In genomic region chr1:42674682-42675081, GRCh38 we compare ENCODE assay signal across 19 cellular contexts. TPM values are rescaled to one million over a fixed set of nuclear protein-coding genes. Genes with fewer than 3 reads are reported as not detected.
A peak's percentile ranks its signal among the peaks of the same experiment; 100 is the strongest.
DNase-seq lines count a peak whose midpoint lies in the region; ATAC-seq, FAIRE-seq and TF ChIP-seq lines count a peak whose summit lies in the region.
"Had no signal": no experiment of that assay in that cellular context is flagged by ENCODE, and none has a peak within 500 bp of the region (broad histone marks: within the 10 kb centered on the region; RNA-seq: fewer than 3 reads in every experiment).

No MANE protein-coding gene starts in this region.

- CTCF ChIA-PET in endothelial cell of umbilical vein (lab: Charles Lee) = interaction anchor here (1.1 to 1.3 kb wide), 3 partner anchors 9 to 91 kb away, joined by 3 read pairs; no protein-coding TSS in a partner anchor

- no peaks in the 10 kb centered on the region for H3K9me2 ChIP-seq in GM23338 (ENCODE audit: insufficient read depth)

- peaks cover 11% of the 10 kb centered on the region for H3K4me1 ChIP-seq in endothelial cell of umbilical vein (ENCODE audit: control insufficient read depth, extremely low read depth, insufficient read depth, low read length)
- H3K4me1 ChIP-seq in right cardiac atrium (ENCODE audit: control insufficient read depth, insufficient read depth, low read length) = no peaks in the 10 kb centered on the region
- H3K4me1 ChIP-seq in psoas muscle = peaks cover 11% of the 10 kb centered on the region
- H3K4me1 ChIP-seq in GM23338 (ENCODE audit: insufficient read depth) = no peaks in the 10 kb centered on the region

- POLR2A ChIA-PET in endothelial cell of umbilical vein (lab: Charles Lee) = no interaction called here

- H3K27ac ChIP-seq in endothelial cell of umbilical vein (ENCODE audit: insufficient read depth, low read depth, low read length) (no peak overlapping the region), right cardiac atrium (ENCODE audit: low read length) (peak overlapping the region; percentile 91), psoas muscle (peak overlapping the region; percentile 1), GM23338 (ENCODE audit: low read depth) (no peak overlapping the region)
- H3K27ac ChIP-seq: GM23248 had no signal

- H3K79me2 ChIP-seq in endothelial cell of umbilical vein (ENCODE audit: control insufficient read depth, insufficient read depth, low read length) (no peaks in the 10 kb centered on the region), GM23338 (replicated peaks; ENCODE audit: insufficient read depth) (no peaks in the 10 kb centered on the region)

- H3K27me3 Mint-ChIP-seq in activated naive CD8-positive, alpha-beta T cell = no peaks in the 10 kb centered on the region
- no peaks in the 10 kb centered on the region for H3K27me3 Mint-ChIP-seq in activated naive CD8-positive, alpha-beta T cell treated with anti-CD3 and anti-CD28 coated beads for 36 hours
- no peaks in the 10 kb centered on the region for H3K27me3 Mint-ChIP-seq in GM23338 (ENCODE audit: insufficient read depth, low read depth, poor library complexity)

- H3K4me1 Mint-ChIP-seq in activated naive CD8-positive, alpha-beta T cell (ENCODE audit: low read depth) = no peaks in the 10 kb centered on the region
- peaks cover 3% of the 10 kb centered on the region for H3K4me1 Mint-ChIP-seq in activated naive CD8-positive, alpha-beta T cell treated with anti-CD3 and anti-CD28 coated beads for 36 hours
- no peaks in the 10 kb centered on the region for H3K4me1 Mint-ChIP-seq in GM23338

- H3K9ac ChIP-seq in endothelial cell of umbilical vein (replicated peaks; ENCODE audit: extremely low read depth, insufficient read depth, low read length) = no peak overlapping the region
- H3K9ac ChIP-seq: GM23248 had no signal

- H4K20me1 ChIP-seq in endothelial cell of umbilical vein (replicated peaks; ENCODE audit: control insufficient read depth, extremely low read depth, insufficient read depth, low read length) (no peaks in the 10 kb centered on the region), GM23338 (replicated peaks; ENCODE audit: insufficient read depth) (0 out of 2 replicates have a peak, but pooled peaks cover 5% of the 10 kb centered on the region)

- H3K4me2 ChIP-seq in endothelial cell of umbilical vein (ENCODE audit: insufficient read depth, low read length) (peak overlapping the region; percentile 40), GM23338 (no peak overlapping the region)

- H3K9me3 Mint-ChIP-seq in activated naive CD8-positive, alpha-beta T cell (ENCODE audit: low read depth) = no peaks in the 10 kb centered on the region
- no peaks in the 10 kb centered on the region for H3K9me3 Mint-ChIP-seq in activated naive CD8-positive, alpha-beta T cell treated with anti-CD3 and anti-CD28 coated beads for 36 hours
- H3K9me3 Mint-ChIP-seq in GM23338 = no peaks in the 10 kb centered on the region
- H3K9me3 Mint-ChIP-seq: CD8-positive, alpha-beta T cell had no signal

- no peak for TF ChIP-seq CTCF in endothelial cell of umbilical vein (IDR thresholded peaks at IDR 0.05; ENCODE audit: extremely low read depth in 1 of 2, insufficient read depth in 1 of 2, low read depth in 1 of 2, low read length in 2 of 2)
- no peak for TF ChIP-seq CTCF in psoas muscle (IDR thresholded peaks at IDR 0.05)
- no peak for TF ChIP-seq CTCF in GM23338 (conservative IDR thresholded peaks at IDR 0.05; ENCODE audit: low read depth in 2 of 2)

- TF ChIP-seq POLR2A in endothelial cell of umbilical vein (IDR thresholded peaks at IDR 0.05; ENCODE audit: low read depth, low read length) = no peak

- no TSS peak for BruUV-seq in endothelial cell of umbilical vein (replicated peaks; lab: Mats Ljungman, UMichigan)

- WGBS in right cardiac atrium = 17% methylated on average over 1 of the region's 1 CpG
- 16 to 23% (median 17%) methylated on average over 1 of the region's 1 CpG for WGBS in psoas muscle, 3 donors

- 0 out of 2 replicates have a peak, but pooled peaks cover 3% of the 10 kb centered on the region for H3F3A ChIP-seq in GM23338 (replicated peaks; ENCODE audit: low read depth)

- H2AFZ ChIP-seq in endothelial cell of umbilical vein (ENCODE audit: low read depth, low read length) (no peak overlapping the region), GM23338 (no peak overlapping the region)
- H2AFZ ChIP-seq: GM23248 had no signal

- H3K27me3 ChIP-seq in endothelial cell of umbilical vein (ENCODE audit: control insufficient read depth in 2 of 2, insufficient read depth in 2 of 2, low read length in 2 of 2) (no peaks in the 10 kb centered on the region), right cardiac atrium (ENCODE audit: control insufficient read depth, insufficient read depth) (no peaks in the 10 kb centered on the region), psoas muscle (ENCODE audit: insufficient read depth in 3 of 3, low read length in 2 of 3) (no peaks in the 10 kb centered on the region), GM23338 (ENCODE audit: insufficient read depth) (no peaks in the 10 kb centered on the region), H7 (ENCODE audit: control insufficient read depth, insufficient read depth, low read length) (no peaks in the 10 kb centered on the region)

- intact Hi-C loops in endothelial cell of umbilical vein (cut with micrococcal nuclease) (loop anchor here (1.0 kb wide), 1 partner anchor 8 kb away; the partner anchor contains the start of gene YBX1), right cardiac atrium (cut with DNase I) (no loop called here), psoas muscle (cut with DNase I) (no loop called here)

- no peak for DNase-seq in activated naive CD8-positive, alpha-beta T cell treated with anti-CD3 and anti-CD28 coated beads for 36 hours
- DNase-seq in endothelial cell of umbilical vein (ENCODE audit: low read depth, low spot score) = no peak
- DNase-seq in right cardiac atrium = no peak
- no peak for DNase-seq in psoas muscle
- no peak for DNase-seq in putamen (ENCODE audit: low spot score)
- no peak for DNase-seq in GM23338 (ENCODE audit: low spot score)
- no peak for DNase-seq in H7
- DNase-seq: 8988T; CD8-positive, alpha-beta T cell; DMS79 treated with DMSO at 0.1 percent for 48 hours; GM23248; MV-4-11; NCI-H1417; NCI-H2029; NCI-H2171 treated with DMSO at 0.1 percent for 48 hours; RPMI8226 had no signal

- H3K9me1 ChIP-seq in endothelial cell of umbilical vein (replicated peaks; ENCODE audit: control insufficient read depth, extremely low read depth, insufficient read depth, low read length) = no peaks in the 10 kb centered on the region

- H3K9me3 ChIP-seq in endothelial cell of umbilical vein (replicated peaks; ENCODE audit: control insufficient read depth, insufficient read depth, low read length) (no peaks in the 10 kb centered on the region), right cardiac atrium (ENCODE audit: control insufficient read depth, low read length) (no peaks in the 10 kb centered on the region), psoas muscle (no peaks in the 10 kb centered on the region)

- ATAC-seq in right cardiac atrium = peak; percentile 74 to 84
- peak in 1 of 4 donors; percentile 46 for ATAC-seq in psoas muscle
- no peak for ATAC-seq in GM23338
- ATAC-seq: CD8-positive, alpha-beta T cell; GM12878 had no signal

- H3K36me3 Mint-ChIP-seq in activated naive CD8-positive, alpha-beta T cell = peaks cover 9% of the 10 kb centered on the region
- H3K36me3 Mint-ChIP-seq in activated naive CD8-positive, alpha-beta T cell treated with anti-CD3 and anti-CD28 coated beads for 36 hours = peaks cover 28% of the 10 kb centered on the region
- peaks cover 18% of the 10 kb centered on the region for H3K36me3 Mint-ChIP-seq in GM23338 (ENCODE audit: low read depth)

- no peak overlapping the region for H3K4me3 ChIP-seq in endothelial cell of umbilical vein (replicated peaks in 1 of 3; ENCODE audit: insufficient read depth in 1 of 3, low read depth in 1 of 3, low read length in 3 of 3)
- no peak overlapping the region for H3K4me3 ChIP-seq in right cardiac atrium (ENCODE audit: low read length)
- H3K4me3 ChIP-seq in psoas muscle = no peak overlapping the region
- H3K4me3 ChIP-seq in GM23338 = no peak overlapping the region
- H3K4me3 ChIP-seq in H7 (ENCODE audit: insufficient read depth, low read depth, low read length) = no peak overlapping the region
- H3K4me3 ChIP-seq: GM12878, GM23248 had no signal

- peak overlapping the region; percentile 46 for H3K27ac Mint-ChIP-seq in activated naive CD8-positive, alpha-beta T cell
- no peak overlapping the region for H3K27ac Mint-ChIP-seq in activated naive CD8-positive, alpha-beta T cell treated with anti-CD3 and anti-CD28 coated beads for 36 hours
- no peak overlapping the region for H3K27ac Mint-ChIP-seq in GM23338
- H3K27ac Mint-ChIP-seq: CD8-positive, alpha-beta T cell had no signal

- peak; percentile 8 for FAIRE-seq in endothelial cell of umbilical vein (lab: Jason Lieb, UNC)
- FAIRE-seq: D721Med, GM12878 had no signal

- H3K4me3 Mint-ChIP-seq in activated naive CD8-positive, alpha-beta T cell = no peak overlapping the region
- no peak overlapping the region for H3K4me3 Mint-ChIP-seq in activated naive CD8-positive, alpha-beta T cell treated with anti-CD3 and anti-CD28 coated beads for 36 hours
- no peak overlapping the region for H3K4me3 Mint-ChIP-seq in GM23338
- H3K4me3 Mint-ChIP-seq: CD8-positive, alpha-beta T cell had no signal

- H3K36me3 ChIP-seq in endothelial cell of umbilical vein (ENCODE audit: control insufficient read depth in 2 of 2, extremely low read depth in 1 of 2, insufficient read depth in 2 of 2, low read length in 2 of 2) = peaks cover 0 to 3% of the 10 kb centered on the region in 2 experiments
- H3K36me3 ChIP-seq in psoas muscle (ENCODE audit: insufficient read depth in 1 of 2, low read depth in 1 of 2) = peaks cover 2 to 34% of the 10 kb centered on the region in 2 donors
- H3K36me3 ChIP-seq in GM23338 (ENCODE audit: insufficient read depth) = peaks cover 4% of the 10 kb centered on the region
- H3K36me3 ChIP-seq in H7 (replicated peaks; ENCODE audit: control insufficient read depth, insufficient read depth, low read length) = peaks cover 9% of the 10 kb centered on the region

- dilution Hi-C loops in endothelial cell of umbilical vein (cut with MboI; ENCODE audit: extremely low pct_ligation_motif_present, low sequenced_read_pairs) = no loop called here

RNA-seq across cellular contexts. Expression of gene YBX1, which starts 7.5 kb away (rescaled TPM):
- 1,000 to 10,000 TPM; 1,441 to 1,525 TPM for total RNA-seq in activated naive CD8-positive, alpha-beta T cell treated with anti-CD3 and anti-CD28 coated beads for 36 hours
- 783 and 829 TPM in 2 replicates for total RNA-seq in endothelial cell of umbilical vein
- polyA plus RNA-seq in endothelial cell of umbilical vein = 271 and 430 TPM in 2 replicates
- polyA plus RNA-seq in endothelial cell of umbilical vein (2011; cell fraction: cytosol; rRNA removed) = 740 and 881 TPM in 2 replicates
- 258 and 328 TPM in 2 replicates for polyA plus RNA-seq in endothelial cell of umbilical vein (2011; cell fraction: nucleus; rRNA removed)
- 792 and 950 TPM in 2 replicates for polyA plus RNA-seq in endothelial cell of umbilical vein (2012)
- 262 and 279 TPM in 2 replicates for polyA minus RNA-seq in endothelial cell of umbilical vein
- polyA minus RNA-seq in endothelial cell of umbilical vein (2011; cell fraction: cytosol; rRNA and poly(A)+ RNA removed) = 377 TPM
- 44.3 and 52.1 TPM in 2 replicates for polyA minus RNA-seq in endothelial cell of umbilical vein (2011; cell fraction: nucleus; rRNA and poly(A)+ RNA removed)
- 100 to 1,000 TPM; 816 to 882 (median 837) TPM for total RNA-seq in right cardiac atrium
- 993 TPM for polyA plus RNA-seq in right cardiac atrium
- 1,000 to 10,000 TPM in 1 of 4 donors, 100 to 1,000 TPM in 3; 878 to 1,236 (median 911) TPM for total RNA-seq in psoas muscle
- polyA plus RNA-seq in psoas muscle = 1,000 to 10,000 TPM; 1,131 to 1,545 (median 1,272) TPM
- 1,206 and 1,282 TPM in 2 replicates for total RNA-seq in GM23338 (2014; rRNA removed; shearing (Covaris generic))
- polyA plus RNA-seq in GM23338 (2016; fragmentation: Nextera tagmentation; extraction: Ambion mirVana) = 1,441 and 1,488 TPM in 2 replicates
- 1,494 and 1,850 TPM in 2 replicates for total RNA-seq in H7 (2014; rRNA removed; shearing (Covaris generic))

RNA-seq across cellular contexts. Expression of gene PPIH, which starts 16.5 kb away (rescaled TPM):
- total RNA-seq in activated naive CD8-positive, alpha-beta T cell treated with anti-CD3 and anti-CD28 coated beads for 36 hours = 100 to 1,000 TPM; 127 to 133 TPM
- 49.3 and 52.1 TPM in 2 replicates for total RNA-seq in endothelial cell of umbilical vein
- 40.0 and 55.2 TPM in 2 replicates for polyA plus RNA-seq in endothelial cell of umbilical vein
- polyA plus RNA-seq in endothelial cell of umbilical vein (2011; cell fraction: cytosol; rRNA removed) = 63.1 and 73.6 TPM in 2 replicates
- 35.2 and 57.0 TPM in 2 replicates for polyA plus RNA-seq in endothelial cell of umbilical vein (2011; cell fraction: nucleus; rRNA removed)
- 38.0 and 57.7 TPM in 2 replicates for polyA plus RNA-seq in endothelial cell of umbilical vein (2012)
- polyA minus RNA-seq in endothelial cell of umbilical vein = 26.0 and 34.8 TPM in 2 replicates
- 30.5 TPM for polyA minus RNA-seq in endothelial cell of umbilical vein (2011; cell fraction: cytosol; rRNA and poly(A)+ RNA removed)
- 10.5 and 14.0 TPM in 2 replicates for polyA minus RNA-seq in endothelial cell of umbilical vein (2011; cell fraction: nucleus; rRNA and poly(A)+ RNA removed)
- 10 to 100 TPM; 18.7 to 24.2 (median 19.8) TPM for total RNA-seq in right cardiac atrium
- polyA plus RNA-seq in right cardiac atrium = 27.5 TPM
- 10 to 100 TPM in 3 of 4 donors, 1 to 10 TPM in 1; 9.9 to 14.4 (median 10.8) TPM for total RNA-seq in psoas muscle
- polyA plus RNA-seq in psoas muscle = 10 to 100 TPM; 12.1 to 22.9 (median 15.1) TPM
- total RNA-seq in GM23338 (2014; rRNA removed; shearing (Covaris generic)) = 66.5 and 71.2 TPM in 2 replicates
- polyA plus RNA-seq in GM23338 (2016; fragmentation: Nextera tagmentation; extraction: Ambion mirVana) = 122 and 132 TPM in 2 replicates
- 75.7 and 81.8 TPM in 2 replicates for total RNA-seq in H7 (2014; rRNA removed; shearing (Covaris generic))

Comparison
In these comparisons a context has a peak if more than half of its experiments do, and no peak if none do; other contexts are left out.
1. H3K27ac ChIP-seq: peak in right cardiac atrium (single experiment) and psoas muscle (single experiment); none in endothelial cell of umbilical vein (single experiment) and GM23338 (single experiment).